8 cellular contexts compared by ENCODE assay signal in the genomic region with DNA sequence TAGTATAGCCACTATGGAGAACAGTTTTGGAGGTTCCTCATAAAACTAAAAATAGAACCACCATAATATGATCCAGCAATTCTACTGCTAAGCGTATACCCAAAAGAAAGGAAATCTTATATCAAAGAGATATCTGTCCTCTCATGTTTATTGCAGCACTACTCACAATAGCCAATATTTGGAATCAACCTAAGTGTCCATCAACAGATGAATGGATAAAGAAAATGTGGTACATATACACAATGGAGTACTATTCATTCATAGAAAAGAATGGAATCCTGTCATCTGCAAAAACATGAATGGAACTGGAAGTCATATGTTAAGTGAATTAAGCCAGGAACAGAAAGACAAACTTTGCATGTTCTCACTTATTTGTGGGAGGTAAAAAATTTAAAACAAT.
"Had no signal": no experiment of that assay in that cellular context is flagged by ENCODE, and none has a peak within 500 bp of the region (broad histone marks: within the 10 kb centered on the region; RNA-seq: fewer than 3 reads in every experiment).

No MANE protein-coding gene starts in this region.

- H3K9me3 ChIP-seq: HAP-1 had no signal

- DNase-seq: GM23248, GOT3, H7, HFFc6 had no signal

- H3K27ac Mint-ChIP-seq: HFFc6, IgD-negative memory B cell had no signal

- H3K27me3 Mint-ChIP-seq: IgD-negative memory B cell had no signal

- H3K4me3 ChIP-seq: GM23248, HAP-1 had no signal

- H3K4me3 Mint-ChIP-seq: HFFc6 had no signal

- H3K9me3 Mint-ChIP-seq: IgD-negative memory B cell had no signal

- H3K36me3 ChIP-seq: HAP-1 had no signal

- ATAC-seq: HCT116, HepG2 had no signal
